In the genomic region with DNA sequence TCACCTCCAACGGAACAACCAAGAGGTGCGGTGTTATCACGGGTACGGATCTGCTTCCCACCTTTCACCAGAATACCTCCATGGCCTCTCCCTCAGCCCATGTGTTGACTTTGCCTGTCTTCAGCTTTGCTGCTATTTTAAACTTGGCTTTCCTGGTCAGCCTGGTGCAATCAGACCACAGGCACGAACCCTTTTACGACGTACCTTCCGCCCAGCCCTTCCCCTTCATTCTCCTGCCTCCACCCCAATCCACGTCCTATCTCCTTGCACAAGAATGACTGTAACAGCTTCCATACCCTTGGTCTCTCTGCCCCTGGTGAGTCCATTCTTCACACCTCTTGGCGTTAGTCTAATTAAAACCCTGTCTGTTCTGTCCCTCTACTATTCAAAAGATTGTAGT, we compare ENCODE assay signal across 12 cellular contexts.
A peak's percentile ranks its signal among the peaks of the same experiment; 100 is the strongest.
DNase-seq lines count a peak whose midpoint lies in the region; ATAC-seq and TF ChIP-seq lines count a peak whose summit lies in the region.
"Had no signal": no experiment of that assay in that cellular context is flagged by ENCODE, and none has a peak within 500 bp of the region (broad histone marks: within the 10 kb centered on the region; RNA-seq: fewer than 3 reads in every experiment).

No MANE protein-coding gene starts in this region.

- TF ChIP-seq CTCF in HEK293 (tag by site-specific recombination; IDR thresholded peaks at IDR 0.05): no peak
- no peak for TF ChIP-seq CTCF in Panc1 (IDR thresholded peaks at IDR 0.05)
- no peak for TF ChIP-seq CTCF in fibroblast of pulmonary artery (IDR thresholded peaks at IDR 0.05; ENCODE audit: low read length, missing control alignments)
- no peak for TF ChIP-seq CTCF in smooth muscle cell (IDR thresholded peaks at IDR 0.05; ENCODE audit: borderline replicate concordance, insufficient read depth, poor library complexity, severe bottlenecking)

- H3F3A ChIP-seq in smooth muscle cell (ENCODE audit: low read depth): peaks cover 11% of the 10 kb centered on the region

- H3K9ac ChIP-seq in smooth muscle cell (ENCODE audit: low read depth): peak overlapping the region; percentile 73

- H3K36me3 ChIP-seq in HEK293 (ENCODE audit: control insufficient read depth in 2 of 2, insufficient read depth in 1 of 2, low read length in 2 of 2) (no peaks in the 10 kb centered on the region), Panc1 (ENCODE audit: control insufficient read depth, insufficient read depth, low read length) (no peaks in the 10 kb centered on the region), smooth muscle cell (ENCODE audit: low read depth) (no peaks in the 10 kb centered on the region)
- H3K36me3 ChIP-seq: SJCRH30 had no signal

- peak overlapping the region; percentile 62 for H3K4me2 ChIP-seq in smooth muscle cell

- H3K4me1 ChIP-seq in HEK293 (ENCODE audit: control insufficient read depth, insufficient read depth, low read length): peaks cover 3% of the 10 kb centered on the region; the same call in 1 of the 2 replicates
- H3K4me1 ChIP-seq in Panc1 (ENCODE audit: control insufficient read depth, insufficient read depth, low read length): no peaks in the 10 kb centered on the region
- H3K4me1 ChIP-seq in smooth muscle cell (ENCODE audit: low read depth): peaks cover 36% of the 10 kb centered on the region

- DNase-seq in Panc1 (ENCODE audit: low read depth, low spot score): no peak
- DNase-seq in fibroblast of pulmonary artery (ENCODE audit: low read depth): peak; percentile 65
- DNase-seq in smooth muscle cell (lab: John Stamatoyannopoulos, UW; ENCODE audit: unreplicated experiment): no peak
- no peak for DNase-seq in stimulated activated CD4-positive, alpha-beta T cell treated with anti-CD3 and anti-CD28 coated beads, Interleukin-4, amount 100 ng/mL, for 1 hour
- no peak for DNase-seq in NCI-H2196 (lab: John Stamatoyannopoulos, UW; ENCODE audit: unreplicated experiment)
- DNase-seq: activated CD4-positive, CD25-positive, alpha-beta regulatory T cell; midbrain; NCI-H1092; NCI-H524 had no signal

- CTCF ChIA-PET in HEK293 (lab: Yijun Ruan, JAX): no interaction called here
- CTCF ChIA-PET in Panc1 (lab: Charles Lee): no interaction called here

- 30% methylated on average over 10 of the region's 10 CpGs for WGBS in smooth muscle cell (ENCODE audit: low lambda C conversion rate)

- H3K4me3 ChIP-seq in HEK293 (ENCODE audit: low read depth, low read length) (no peak overlapping the region), Panc1 (ENCODE audit: low read depth in 2 of 2, low read length in 2 of 2) (no peak overlapping the region), fibroblast of pulmonary artery (replicated peaks; ENCODE audit: low read depth, low read length) (no peak overlapping the region), smooth muscle cell (no peak overlapping the region)
- H3K4me3 ChIP-seq: SJCRH30 had no signal

- in situ Hi-C loops in Panc1 (cut with HindIII; ENCODE audit: low pct_unique_long_range_greater_than_20kb, low sequenced_read_pairs): no loop called here

- no peak overlapping the region for H3K27ac ChIP-seq in HEK293 (ENCODE audit: extremely low read depth, low read depth, low read length)
- H3K27ac ChIP-seq in Panc1 (ENCODE audit: low read length): no peak overlapping the region
- H3K27ac ChIP-seq in smooth muscle cell (ENCODE audit: low read depth): peak overlapping the region; percentile 96
- H3K27ac ChIP-seq: SJCRH30 had no signal

- H3K9me3 ChIP-seq in HEK293 (ENCODE audit: control insufficient read depth, insufficient read depth, low read depth, low read length) (no peaks in the 10 kb centered on the region), Panc1 (ENCODE audit: control insufficient read depth, insufficient read depth, low read depth, low read length) (no peaks in the 10 kb centered on the region), smooth muscle cell (replicated peaks; ENCODE audit: low read depth) (no peaks in the 10 kb centered on the region)
- H3K9me3 ChIP-seq: SJCRH30 had no signal

- H3K27me3 ChIP-seq in Panc1 (ENCODE audit: control insufficient read depth, insufficient read depth, low read length): no peaks in the 10 kb centered on the region
- H3K27me3 ChIP-seq in smooth muscle cell (ENCODE audit: low read depth): no peaks in the 10 kb centered on the region
- H3K27me3 ChIP-seq: SJCRH30 had no signal

- no peaks in the 10 kb centered on the region for H4K20me1 ChIP-seq in smooth muscle cell (ENCODE audit: low read depth)

- H2AFZ ChIP-seq in smooth muscle cell (ENCODE audit: low read depth): peak overlapping the region; percentile 6

- no peaks in the 10 kb centered on the region for H3K79me2 ChIP-seq in smooth muscle cell (ENCODE audit: low read depth)

- POLR2A ChIA-PET in HEK293 (lab: Yijun Ruan, JAX): no interaction called here
- POLR2A ChIA-PET in Panc1 (lab: Charles Lee): no interaction called here

- BruUV-seq in Panc1 (replicated peaks; lab: Mats Ljungman, UMichigan): no TSS peak

- intact Hi-C loops in Panc1 (cut with micrococcal nuclease; ENCODE audit: unreplicated experiment): no loop called here

- ATAC-seq in Panc1: peak; percentile 45
- no peak for ATAC-seq in GM18858 (IDR thresholded peaks at IDR 0.05; ENCODE audit: unreplicated experiment)

TF ChIP-seq in HEK293, 187 proteins besides CTCF, POLR2A, EP300 and RAD21:
- TF ChIP-seq ZNF776 (tag by site-specific recombination; IDR thresholded peaks at IDR 0.05; ENCODE audit: borderline replicate concordance): no peak
- TF ChIP-seq, protein P1, sequence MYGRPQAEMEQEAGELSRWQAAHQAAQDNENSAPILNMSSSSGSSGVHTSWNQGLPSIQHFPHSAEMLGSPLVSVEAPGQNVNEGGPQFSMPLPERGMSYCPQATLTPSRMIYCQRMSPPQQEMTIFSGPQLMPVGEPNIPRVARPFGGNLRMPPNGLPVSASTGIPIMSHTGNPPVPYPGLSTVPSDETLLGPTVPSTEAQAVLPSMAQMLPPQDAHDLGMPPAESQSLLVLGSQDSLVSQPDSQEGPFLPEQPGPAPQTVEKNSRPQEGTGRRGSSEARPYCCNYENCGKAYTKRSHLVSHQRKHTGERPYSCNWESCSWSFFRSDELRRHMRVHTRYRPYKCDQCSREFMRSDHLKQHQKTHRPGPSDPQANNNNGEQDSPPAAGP (tag by site-specific recombination; IDR thresholded peaks at IDR 0.05): peak; percentile 23; the same call in 1 of the 2 replicates
TF ChIP-seq in HEK293: peak in this region for 1.
